Comparison of ENCODE assay signal across 2 cellular contexts in the genomic region with DNA sequence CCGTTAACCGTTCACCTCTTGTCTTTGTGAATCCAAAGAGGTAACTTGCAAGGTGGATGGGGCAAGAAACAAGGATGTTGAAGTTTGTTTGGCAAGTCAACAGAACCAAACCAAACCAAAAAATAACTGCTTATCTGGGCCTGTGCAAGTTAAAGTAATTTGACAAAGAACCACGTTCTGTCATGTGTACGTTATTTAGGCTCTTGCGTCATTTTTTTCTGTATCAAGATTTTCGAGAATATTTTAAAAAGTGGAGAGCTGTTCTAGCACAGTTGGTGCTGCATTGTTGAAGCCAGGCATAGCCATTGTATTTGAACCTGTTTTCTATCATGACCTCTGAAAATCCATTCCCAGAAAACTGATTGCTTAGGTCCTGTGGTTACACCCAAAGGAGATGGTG.
TF ChIP-seq lines count a peak whose summit lies in the region.

No MANE protein-coding gene starts in this region.

TF ChIP-seq in SK-N-SH, 30 proteins besides CTCF, POLR2A, EP300 and RAD21 (continued from another document):
- TF ChIP-seq, protein P1, sequence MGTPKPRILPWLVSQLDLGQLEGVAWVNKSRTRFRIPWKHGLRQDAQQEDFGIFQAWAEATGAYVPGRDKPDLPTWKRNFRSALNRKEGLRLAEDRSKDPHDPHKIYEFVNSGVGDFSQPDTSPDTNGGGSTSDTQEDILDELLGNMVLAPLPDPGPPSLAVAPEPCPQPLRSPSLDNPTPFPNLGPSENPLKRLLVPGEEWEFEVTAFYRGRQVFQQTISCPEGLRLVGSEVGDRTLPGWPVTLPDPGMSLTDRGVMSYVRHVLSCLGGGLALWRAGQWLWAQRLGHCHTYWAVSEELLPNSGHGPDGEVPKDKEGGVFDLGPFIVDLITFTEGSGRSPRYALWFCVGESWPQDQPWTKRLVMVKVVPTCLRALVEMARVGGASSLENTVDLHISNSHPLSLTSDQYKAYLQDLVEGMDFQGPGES (IDR thresholded peaks at IDR 0.05; ENCODE audit: low read depth, low read length) = no peak
- TF ChIP-seq EZH2phosphoT487 (IDR thresholded peaks at IDR 0.05; ENCODE audit: borderline replicate concordance, low read depth) (no peak), CHD2 (IDR thresholded peaks at IDR 0.05; ENCODE audit: low read length, partially characterized antibody) (no peak), YY1 (IDR thresholded peaks at IDR 0.05; ENCODE audit: low read depth) (no peak)
- TF ChIP-seq, protein P2, sequence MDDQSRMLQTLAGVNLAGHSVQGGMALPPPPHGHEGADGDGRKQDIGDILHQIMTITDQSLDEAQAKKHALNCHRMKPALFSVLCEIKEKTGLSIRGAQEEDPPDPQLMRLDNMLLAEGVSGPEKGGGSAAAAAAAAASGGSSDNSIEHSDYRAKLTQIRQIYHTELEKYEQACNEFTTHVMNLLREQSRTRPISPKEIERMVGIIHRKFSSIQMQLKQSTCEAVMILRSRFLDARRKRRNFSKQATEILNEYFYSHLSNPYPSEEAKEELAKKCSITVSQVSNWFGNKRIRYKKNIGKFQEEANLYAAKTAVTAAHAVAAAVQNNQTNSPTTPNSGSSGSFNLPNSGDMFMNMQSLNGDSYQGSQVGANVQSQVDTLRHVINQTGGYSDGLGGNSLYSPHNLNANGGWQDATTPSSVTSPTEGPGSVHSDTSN (IDR thresholded peaks at IDR 0.05) = no peak

TF ChIP-seq in SK-N-SH treated with all-trans-retinoic acid at 6 μM for 48 hours, 23 proteins besides CTCF, POLR2A, EP300 and RAD21 (continued from another document):
- TF ChIP-seq RARB (CRISPR knock-in tag; IDR thresholded peaks at IDR 0.05) (no peak), TOX (CRISPR knock-in tag; IDR thresholded peaks at IDR 0.05; ENCODE audit: borderline replicate concordance) (no peak), ZFP3 (CRISPR knock-in tag; IDR thresholded peaks at IDR 0.05) (no peak), ZNF8 (CRISPR knock-in tag; IDR thresholded peaks at IDR 0.05) (no peak), ARNTL (CRISPR knock-in tag; IDR thresholded peaks at IDR 0.05; ENCODE audit: borderline replicate concordance, low read depth) (no peak), BACH2 (CRISPR knock-in tag; IDR thresholded peaks at IDR 0.05; ENCODE audit: borderline replicate concordance) (no peak), ZNF70 (CRISPR knock-in tag; IDR thresholded peaks at IDR 0.05) (no peak), ZC3H10 (CRISPR knock-in tag; IDR thresholded peaks at IDR 0.05) (no peak), SNAI2 (CRISPR knock-in tag; IDR thresholded peaks at IDR 0.05) (no peak)
- TF ChIP-seq, protein P3, sequence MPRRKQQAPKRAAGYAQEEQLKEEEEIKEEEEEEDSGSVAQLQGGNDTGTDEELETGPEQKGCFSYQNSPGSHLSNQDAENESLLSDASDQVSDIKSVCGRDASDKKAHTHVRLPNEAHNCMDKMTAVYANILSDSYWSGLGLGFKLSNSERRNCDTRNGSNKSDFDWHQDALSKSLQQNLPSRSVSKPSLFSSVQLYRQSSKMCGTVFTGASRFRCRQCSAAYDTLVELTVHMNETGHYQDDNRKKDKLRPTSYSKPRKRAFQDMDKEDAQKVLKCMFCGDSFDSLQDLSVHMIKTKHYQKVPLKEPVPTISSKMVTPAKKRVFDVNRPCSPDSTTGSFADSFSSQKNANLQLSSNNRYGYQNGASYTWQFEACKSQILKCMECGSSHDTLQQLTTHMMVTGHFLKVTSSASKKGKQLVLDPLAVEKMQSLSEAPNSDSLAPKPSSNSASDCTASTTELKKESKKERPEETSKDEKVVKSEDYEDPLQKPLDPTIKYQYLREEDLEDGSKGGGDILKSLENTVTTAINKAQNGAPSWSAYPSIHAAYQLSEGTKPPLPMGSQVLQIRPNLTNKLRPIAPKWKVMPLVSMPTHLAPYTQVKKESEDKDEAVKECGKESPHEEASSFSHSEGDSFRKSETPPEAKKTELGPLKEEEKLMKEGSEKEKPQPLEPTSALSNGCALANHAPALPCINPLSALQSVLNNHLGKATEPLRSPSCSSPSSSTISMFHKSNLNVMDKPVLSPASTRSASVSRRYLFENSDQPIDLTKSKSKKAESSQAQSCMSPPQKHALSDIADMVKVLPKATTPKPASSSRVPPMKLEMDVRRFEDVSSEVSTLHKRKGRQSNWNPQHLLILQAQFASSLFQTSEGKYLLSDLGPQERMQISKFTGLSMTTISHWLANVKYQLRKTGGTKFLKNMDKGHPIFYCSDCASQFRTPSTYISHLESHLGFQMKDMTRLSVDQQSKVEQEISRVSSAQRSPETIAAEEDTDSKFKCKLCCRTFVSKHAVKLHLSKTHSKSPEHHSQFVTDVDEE (CRISPR knock-in tag; IDR thresholded peaks at IDR 0.05) = no peak
- TF ChIP-seq, protein P4, sequence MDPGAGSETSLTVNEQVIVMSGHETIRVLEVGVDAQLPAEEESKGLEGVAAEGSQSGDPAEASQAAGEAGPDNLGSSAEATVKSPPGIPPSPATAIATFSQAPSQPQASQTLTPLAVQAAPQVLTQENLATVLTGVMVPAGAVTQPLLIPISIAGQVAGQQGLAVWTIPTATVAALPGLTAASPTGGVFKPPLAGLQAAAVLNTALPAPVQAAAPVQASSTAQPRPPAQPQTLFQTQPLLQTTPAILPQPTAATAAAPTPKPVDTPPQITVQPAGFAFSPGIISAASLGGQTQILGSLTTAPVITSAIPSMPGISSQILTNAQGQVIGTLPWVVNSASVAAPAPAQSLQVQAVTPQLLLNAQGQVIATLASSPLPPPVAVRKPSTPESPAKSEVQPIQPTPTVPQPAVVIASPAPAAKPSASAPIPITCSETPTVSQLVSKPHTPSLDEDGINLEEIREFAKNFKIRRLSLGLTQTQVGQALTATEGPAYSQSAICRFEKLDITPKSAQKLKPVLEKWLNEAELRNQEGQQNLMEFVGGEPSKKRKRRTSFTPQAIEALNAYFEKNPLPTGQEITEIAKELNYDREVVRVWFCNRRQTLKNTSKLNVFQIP (CRISPR knock-in tag; IDR thresholded peaks at IDR 0.05; ENCODE audit: borderline replicate concordance, low read depth) = no peak
